In the genomic region with DNA sequence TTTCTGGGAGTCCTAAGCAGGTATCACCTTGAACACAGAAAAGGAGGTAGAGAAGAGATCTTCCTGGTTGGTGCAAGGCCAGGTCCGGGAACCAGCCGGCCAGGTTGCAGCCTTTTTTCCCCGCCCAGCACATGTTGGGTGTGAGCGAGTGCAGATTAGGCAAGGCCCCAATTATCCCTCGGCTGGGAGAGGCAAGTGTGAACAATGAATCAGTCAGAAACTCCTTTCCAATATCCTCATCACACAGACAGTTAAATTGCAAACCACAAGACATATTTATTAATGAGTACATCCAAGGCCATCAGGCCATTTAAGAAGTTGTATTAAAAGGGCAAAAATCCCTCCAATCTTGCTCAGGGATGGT, we compare ENCODE assay signal across 10 cellular contexts.
DNase-seq lines count a peak whose midpoint lies in the region; ATAC-seq, FAIRE-seq and TF ChIP-seq lines count a peak whose summit lies in the region.
"Had no signal": no experiment of that assay in that cellular context is flagged by ENCODE, and none has a peak within 500 bp of the region (broad histone marks: within the 10 kb centered on the region; RNA-seq: fewer than 3 reads in every experiment).

No MANE protein-coding gene starts in this region.

- DNase-seq in EL: peak; percentile 6
- peak; percentile 92 for DNase-seq in RWPE1 (ENCODE audit: low spot score)
- DNase-seq in retinal pigment epithelial cell (ENCODE audit: low read depth): peak; percentile 65
- no peak for DNase-seq in stimulated activated effector memory CD8-positive, alpha-beta T cell treated with anti-CD3 and anti-CD28 coated beads, Interleukin-12 subunit alpha, Interleukin-12 subunit beta, amount 100 ng/mL, for 72 hours (ENCODE audit: low spot score in 2 of 2)
- DNase-seq in D721Med (ENCODE audit: insufficient read length, low spot score): no peak
- no peak for DNase-seq in NCI-H524 (lab: John Stamatoyannopoulos, UW)
- DNase-seq in epidermal melanocyte (ENCODE audit: insufficient read length, low spot score): no peak
- DNase-seq: uterus, WERI-Rb-1 had no signal

- WGBS in gastroesophageal sphincter (ENCODE audit: low coverage in 1 of 2), 2 donors: 54% methylated on average over 4 of the region's 5 CpGs; no CpG with 5 or more reads in 1 of the 2 donors

- H3K9me3 ChIP-seq in gastroesophageal sphincter: no peaks in the 10 kb centered on the region
- H3K9me3 ChIP-seq: uterus had no signal

- H3K4me3 Mint-ChIP-seq in stimulated activated effector memory CD8-positive, alpha-beta T cell treated with anti-CD3 and anti-CD28 coated beads, Interleukin-12 subunit alpha, Interleukin-12 subunit beta, amount 100 ng/mL, for 72 hours: no peak overlapping the region

- H3K4me1 ChIP-seq in gastroesophageal sphincter: peaks cover 0 to 93% (median 6%) of the 10 kb centered on the region in 3 donors
- H3K4me1 ChIP-seq: uterus had no signal

- no peak for TF ChIP-seq EP300 in gastroesophageal sphincter (IDR thresholded peaks at IDR 0.05)

- H3K36me3 ChIP-seq in gastroesophageal sphincter: no peaks in the 10 kb centered on the region
- H3K36me3 ChIP-seq: uterus, WERI-Rb-1 had no signal

- H3K27me3 ChIP-seq in gastroesophageal sphincter: no peaks in the 10 kb centered on the region
- H3K27me3 ChIP-seq: uterus had no signal

- H3K4me3 ChIP-seq in gastroesophageal sphincter (no peak overlapping the region), retinal pigment epithelial cell (ENCODE audit: low read length) (no peak overlapping the region)
- H3K4me3 ChIP-seq: uterus had no signal

- H3K27ac ChIP-seq in RWPE1: peak overlapping the region; percentile 95
- H3K27ac ChIP-seq in gastroesophageal sphincter: peak overlapping the region in 3 of 4 donors; percentile 59 to 84 (median 69)
- H3K27ac ChIP-seq: WERI-Rb-1 had no signal

- H3K4me1 Mint-ChIP-seq in stimulated activated effector memory CD8-positive, alpha-beta T cell treated with anti-CD3 and anti-CD28 coated beads, Interleukin-12 subunit alpha, Interleukin-12 subunit beta, amount 100 ng/mL, for 72 hours: peaks cover 79% of the 10 kb centered on the region

- POLR2A ChIA-PET in RWPE1 (lab: Yijun Ruan, JAX; ENCODE audit: low non-redundant PET): no interaction called here

- no peaks in the 10 kb centered on the region for H3K36me3 Mint-ChIP-seq in stimulated activated effector memory CD8-positive, alpha-beta T cell treated with anti-CD3 and anti-CD28 coated beads, Interleukin-12 subunit alpha, Interleukin-12 subunit beta, amount 100 ng/mL, for 72 hours

- TF ChIP-seq CTCF in RWPE1 (conservative IDR thresholded peaks at IDR 0.05; ENCODE audit: low read depth) (no peak), gastroesophageal sphincter (IDR thresholded peaks at IDR 0.05) (no peak), retinal pigment epithelial cell (conservative IDR thresholded peaks at IDR 0.05; ENCODE audit: low read depth, low read length) (no peak), D721Med (IDR thresholded peaks at IDR 0.05; ENCODE audit: insufficient read depth, missing control alignments) (no peak)

- H3K9me3 Mint-ChIP-seq in stimulated activated effector memory CD8-positive, alpha-beta T cell treated with anti-CD3 and anti-CD28 coated beads, Interleukin-12 subunit alpha, Interleukin-12 subunit beta, amount 100 ng/mL, for 72 hours: no peaks in the 10 kb centered on the region

- TF ChIP-seq POLR2A in gastroesophageal sphincter (IDR thresholded peaks at IDR 0.05): no peak

- no peak for FAIRE-seq in D721Med (lab: Jason Lieb, UNC)

- no peak overlapping the region for H3K27ac Mint-ChIP-seq in stimulated activated effector memory CD8-positive, alpha-beta T cell treated with anti-CD3 and anti-CD28 coated beads, Interleukin-12 subunit alpha, Interleukin-12 subunit beta, amount 100 ng/mL, for 72 hours

- CTCF ChIA-PET in RWPE1 (lab: Yijun Ruan, JAX): interaction anchor here (0.7 to 1.5 kb wide), 3 partner anchors 20 to 267 kb away, joined by 3 to 6 read pairs (median 4); no protein-coding TSS in a partner anchor

- ATAC-seq in gastroesophageal sphincter: peak; percentile 32
- ATAC-seq in stimulated activated effector memory CD8-positive, alpha-beta T cell treated with anti-CD3 and anti-CD28 coated beads, Interleukin-12 subunit alpha, Interleukin-12 subunit beta, amount 100 ng/mL, for 72 hours: no peak

Comparison
In these comparisons a context has a peak if more than half of its experiments do, and no peak if none do; other contexts are left out.
1. DNase-seq: peak in EL (single experiment), RWPE1 (single experiment) and retinal pigment epithelial cell (single experiment); none in stimulated activated effector memory CD8-positive, alpha-beta T cell treated with anti-CD3 and anti-CD28 coated beads, Interleukin-12 subunit alpha, Interleukin-12 subunit beta, amount 100 ng/mL, for 72 hours (0 of 2), D721Med (single experiment), NCI-H524 (0 of 2) and epidermal melanocyte (single experiment).